Comparison of ENCODE assay signal across 26 cellular contexts in genomic region chr18:42883177-42883576, GRCh38.
A peak's percentile ranks its signal among the peaks of the same experiment; 100 is the strongest.
DNase-seq lines count a peak whose midpoint lies in the region; ATAC-seq, FAIRE-seq and TF ChIP-seq lines count a peak whose summit lies in the region.
"Had no signal": no experiment of that assay in that cellular context is flagged by ENCODE, and none has a peak within 500 bp of the region (broad histone marks: within the 10 kb centered on the region; RNA-seq: fewer than 3 reads in every experiment).

No MANE protein-coding gene starts in this region.

- no peak overlapping the region for H3K9ac ChIP-seq in SK-N-SH
- H3K9ac ChIP-seq: KMS-11 had no signal

- H3K4me3 ChIP-seq in SK-N-SH (ENCODE audit: low read depth in 2 of 2, low read length in 1 of 2) = no peak overlapping the region
- H3K4me3 ChIP-seq: SJSA1 had no signal

- no peak overlapping the region for H3K4me2 ChIP-seq in SK-N-SH
- H3K4me2 ChIP-seq: KMS-11 had no signal

- H3K36me3 ChIP-seq in SK-N-SH (replicated peaks in 1 of 2; ENCODE audit: control insufficient read depth in 1 of 2, insufficient read depth in 2 of 2, low read length in 1 of 2) = no peaks in the 10 kb centered on the region
- H3K36me3 ChIP-seq: SJSA1 had no signal

- no peak overlapping the region; a peak in 1 of 4 replicates for H3K27ac ChIP-seq in SK-N-SH (ENCODE audit: low read depth in 2 of 2, low read length in 1 of 2)
- H3K27ac ChIP-seq: 22Rv1, C4-2B, HL-60, KMS-11, SJSA1 had no signal

- CTCF ChIA-PET in SK-N-SH (lab: Yijun Ruan, JAX) = interaction anchor here (0.6 kb wide), 1 partner anchor 35 kb away, joined by 3 read pairs; no protein-coding TSS in a partner anchor

- peak in 1 of 2 experiments; percentile 66; a peak in 1 of 4 replicates for TF ChIP-seq EP300 in SK-N-SH (IDR thresholded peaks at IDR 0.05; ENCODE audit: borderline replicate concordance in 1 of 2, low read depth in 1 of 2, low read length in 1 of 2)

- no peak for TF ChIP-seq CTCF in SK-N-SH (IDR thresholded peaks at IDR 0.05)

- ATAC-seq in GM19328 (IDR thresholded peaks at IDR 0.05; ENCODE audit: unreplicated experiment) (no peak), left lobe of liver (no peak)
- ATAC-seq: CD8-positive, alpha-beta T cell had no signal

- no peaks in the 10 kb centered on the region for H3F3A ChIP-seq in SK-N-SH (replicated peaks; ENCODE audit: insufficient read depth)

- peaks cover 0 to 2% of the 10 kb centered on the region in 2 experiments; a peak in 1 of 4 replicates for H3K4me1 ChIP-seq in SK-N-SH (ENCODE audit: control insufficient read depth in 1 of 2, insufficient read depth in 2 of 2, low read depth in 1 of 2, low read length in 1 of 2)
- H3K4me1 ChIP-seq: SJSA1 had no signal

- TF ChIP-seq RAD21 in SK-N-SH (IDR thresholded peaks at IDR 0.05; ENCODE audit: low read length) = no peak

- WGBS in SK-N-SH (ENCODE audit: low lambda C conversion rate) = 29% methylated on average over 3 of the region's 3 CpGs

- H4K20me1 ChIP-seq in SK-N-SH (ENCODE audit: insufficient read depth) = no peaks in the 10 kb centered on the region

- H3K9me2 ChIP-seq in SK-N-SH = no peaks in the 10 kb centered on the region

- peak; percentile 68 for DNase-seq in COR-L47 (lab: John Stamatoyannopoulos, UW)
- peak; percentile 14 for DNase-seq in NCI-H1436 treated with DMSO at 0.1 percent for 48 hours (lab: John Stamatoyannopoulos, UW)
- DNase-seq in NCI-H748 (lab: John Stamatoyannopoulos, UW; ENCODE audit: unreplicated experiment) = peak; percentile 45
- peak; percentile 4 for DNase-seq in SK-N-SH
- DNase-seq in iPS-NIHi11 (ENCODE audit: low spot score) = no peak
- DNase-seq in GM12891 (ENCODE audit: insufficient read length, low spot score) = no peak
- no peak for DNase-seq in left lobe of liver (ENCODE audit: low spot score)
- DNase-seq: Calu3; CD8-positive, alpha-beta T cell; MM.1S; NCI-H1694; NCI-H2029 treated with DMSO at 0.1 percent for 48 hours; NCI-H2171; NCI-H226; NCI-H510A; NCI-H774; Right ventricle myocardium superior; RPMI8226 had no signal

- no peak for FAIRE-seq in GM12891 (lab: Jason Lieb, UNC)
- FAIRE-seq: G401.6, H54 had no signal

- no peaks in the 10 kb centered on the region for H3K9me3 ChIP-seq in SK-N-SH
- H3K9me3 ChIP-seq: SJSA1 had no signal

- H2AFZ ChIP-seq in SK-N-SH (ENCODE audit: low read depth) = no peak overlapping the region

- no peak for TF ChIP-seq POLR2A in GM12891 (IDR thresholded peaks at IDR 0.05; ENCODE audit: low read depth, low read length)

- no peaks in the 10 kb centered on the region for H3K27me3 ChIP-seq in SK-N-SH (ENCODE audit: insufficient read depth)

- POLR2A ChIA-PET in SK-N-SH (lab: Yijun Ruan, JAX) = no interaction called here

- H3K79me2 ChIP-seq in SK-N-SH (ENCODE audit: insufficient read depth) = no peaks in the 10 kb centered on the region

TF ChIP-seq in SK-N-SH, 30 proteins besides CTCF, POLR2A, EP300 and RAD21:
- TF ChIP-seq PBX3 (IDR thresholded peaks at IDR 0.05) = no peak
- TF ChIP-seq SMC3 (IDR thresholded peaks at IDR 0.05; ENCODE audit: low read depth, low read length) = no peak
- TF ChIP-seq GATA2 (CRISPR knock-in tag; IDR thresholded peaks at IDR 0.05) = 0 out of 2 replicates have a peak, but pooled peaks have one; percentile 28
- no peak for TF ChIP-seq NFIC (IDR thresholded peaks at IDR 0.05; ENCODE audit: borderline replicate concordance)
- TF ChIP-seq FOXJ3 (CRISPR knock-in tag; IDR thresholded peaks at IDR 0.05) = no peak
- no peak for TF ChIP-seq FOSL2 (IDR thresholded peaks at IDR 0.05; ENCODE audit: borderline replicate concordance, low read depth)

TF ChIP-seq in GM12891, 5 proteins besides CTCF, POLR2A, EP300 and RAD21:
- TF ChIP-seq POLR2AphosphoS5 (IDR thresholded peaks at IDR 0.05; ENCODE audit: low read depth, low read length) (no peak), PAX5 (IDR thresholded peaks at IDR 0.05; ENCODE audit: insufficient read depth, low read length, severe bottlenecking) (no peak), POU2F2 (IDR thresholded peaks at IDR 0.05; ENCODE audit: low read depth, low read length) (no peak)
TF ChIP-seq in GM12891: peak in this region for 0.

Comparison
In these comparisons a context has a peak if more than half of its experiments do, and no peak if none do; other contexts are left out.
1. DNase-seq: peak in COR-L47 (single experiment), NCI-H1436 treated with DMSO at 0.1 percent for 48 hours (single experiment), NCI-H748 (single experiment) and SK-N-SH (single experiment); none in iPS-NIHi11 (single experiment), GM12891 (single experiment) and left lobe of liver (single experiment).